In genomic region chr4:87270144-87270543, GRCh38 we compare ENCODE assay signal across 1 cellular context.
TF ChIP-seq lines count a peak whose summit lies in the region.

No MANE protein-coding gene starts in this region.

TF ChIP-seq in K562, 482 proteins besides CTCF, POLR2A, EP300 and RAD21:
- TF ChIP-seq SMC3 (conservative IDR thresholded peaks at IDR 0.05; ENCODE audit: insufficient read depth, low read depth, low read length) (peak; percentile 60), DEAF1 (CRISPR knock-in tag; IDR thresholded peaks at IDR 0.05) (peak; percentile 65), NCOA2 (IDR thresholded peaks at IDR 0.05; ENCODE audit: partially characterized antibody in 2 of 2) (no peak)
TF ChIP-seq in K562: peak in this region for 2.
